16 cellular contexts compared by ENCODE assay signal in genomic region chr6:134211297-134211696, GRCh38.
DNase-seq lines count a peak whose midpoint lies in the region; ATAC-seq and TF ChIP-seq lines count a peak whose summit lies in the region.
"Had no signal": no experiment of that assay in that cellular context is flagged by ENCODE, and none has a peak within 500 bp of the region (broad histone marks: within the 10 kb centered on the region; RNA-seq: fewer than 3 reads in every experiment).

No MANE protein-coding gene starts in this region.

- DNase-seq in Ammon's horn (ENCODE audit: low spot score) = peak; percentile 56
- DNase-seq in G401 (ENCODE audit: low spot score) = peak; percentile 97
- DNase-seq in cerebellar nuclear complex (lab: John Stamatoyannopoulos, UW) = peak; percentile 70 to 84
- peak; percentile 56 for DNase-seq in midbrain (lab: John Stamatoyannopoulos, UW)
- no peak for DNase-seq in NCI-H128 (lab: John Stamatoyannopoulos, UW; ENCODE audit: unreplicated experiment)
- DNase-seq in OCI-M2 (lab: John Stamatoyannopoulos, UW; ENCODE audit: unreplicated experiment) = no peak
- no peak for DNase-seq in lower lobe of right lung
- DNase-seq: CD4-positive, CD25-positive, alpha-beta regulatory T cell; DMS53; GF-D8; GM23248 had no signal

- no peaks in the 10 kb centered on the region for H3K9me3 ChIP-seq in lower lobe of right lung
- H3K9me3 ChIP-seq: BLaER1 treated with 17β-estradiol and CSF1 and Interleukin-3, amounts not matched to agents 10 nM and 100 nM had no signal

- ATAC-seq in HG02973 (IDR thresholded peaks at IDR 0.05; ENCODE audit: unreplicated experiment) = no peak
- no peak for ATAC-seq in lower lobe of right lung
- ATAC-seq: HCT116 had no signal

- H3K4me3 ChIP-seq in lower lobe of right lung = no peak overlapping the region
- H3K4me3 ChIP-seq: BLaER1 treated with 17β-estradiol and CSF1 and Interleukin-3, amounts not matched to agents 10 nM and 100 nM; GM23248 had no signal

- intact Hi-C loops in lower lobe of right lung (cut with DNase I) = no loop called here

- H3K27ac ChIP-seq in lower lobe of right lung = no peak overlapping the region
- H3K27ac ChIP-seq: 22Rv1; BLaER1 treated with 17β-estradiol and CSF1 and Interleukin-3, amounts not matched to agents 10 nM and 100 nM; GM23248; HL-60 had no signal

- H3K36me3 ChIP-seq in lower lobe of right lung = no peaks in the 10 kb centered on the region

- H3K27me3 ChIP-seq in lower lobe of right lung (ENCODE audit: low read depth) = no peaks in the 10 kb centered on the region
- H3K27me3 ChIP-seq: BLaER1 treated with 17β-estradiol and CSF1 and Interleukin-3, amounts not matched to agents 10 nM and 100 nM had no signal

- TF ChIP-seq CTCF in lower lobe of right lung (IDR thresholded peaks at IDR 0.05) = no peak

- in situ Hi-C loops in G401 (cut with HindIII; ENCODE audit: low sequenced_read_pairs) = no loop called here

- no peaks in the 10 kb centered on the region for H3K4me1 ChIP-seq in lower lobe of right lung

Comparison
In these comparisons a context has a peak if more than half of its experiments do, and no peak if none do; other contexts are left out.
1. DNase-seq: peak in Ammon's horn (single experiment), G401 (single experiment), cerebellar nuclear complex (2 of 2) and midbrain (single experiment); none in NCI-H128 (single experiment), OCI-M2 (single experiment) and lower lobe of right lung (single experiment).